Comparison of ENCODE assay signal across 8 cellular contexts in genomic region chr20:20017001-20017851, GRCh38. TPM values are rescaled to one million over a fixed set of nuclear protein-coding genes. Genes with fewer than 3 reads are reported as not detected.
DNase-seq lines count a peak whose midpoint lies in the region; ATAC-seq, FAIRE-seq and TF ChIP-seq lines count a peak whose summit lies in the region.

A gene with protein sequence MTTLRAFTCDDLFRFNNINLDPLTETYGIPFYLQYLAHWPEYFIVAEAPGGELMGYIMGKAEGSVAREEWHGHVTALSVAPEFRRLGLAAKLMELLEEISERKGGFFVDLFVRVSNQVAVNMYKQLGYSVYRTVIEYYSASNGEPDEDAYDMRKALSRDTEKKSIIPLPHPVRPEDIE (plus strand): TSS chr20:20017362. CDS start chr20:20017397, 35 bp downstream.

- BruUV-seq in endothelial cell of umbilical vein (replicated peaks; lab: Mats Ljungman, UMichigan) = no TSS peak

- H3K79me2 ChIP-seq in OCI-LY1 (ENCODE audit: insufficient read depth, low read length) (peaks cover 44% of the 10 kb centered on the region), endothelial cell of umbilical vein (ENCODE audit: control insufficient read depth, insufficient read depth, low read length) (peaks cover 49% of the 10 kb centered on the region)

- H3K4me1 ChIP-seq in OCI-LY1 (ENCODE audit: insufficient read depth, low read length, severe bottlenecking) (peaks cover 35% of the 10 kb centered on the region), endothelial cell of umbilical vein (ENCODE audit: control insufficient read depth, extremely low read depth, insufficient read depth, low read length) (peaks cover 13% of the 10 kb centered on the region)

- H4K20me1 ChIP-seq in OCI-LY1 (ENCODE audit: insufficient read depth, low read length) = no peaks in the 10 kb centered on the region
- H4K20me1 ChIP-seq in endothelial cell of umbilical vein (replicated peaks; ENCODE audit: control insufficient read depth, extremely low read depth, insufficient read depth, low read length) = peaks cover 2% of the 10 kb centered on the region

- POLR2A ChIA-PET in endothelial cell of umbilical vein (lab: Charles Lee) = interaction anchor here (0.6 to 1.2 kb wide), 3 partner anchors 35 to 189 kb away, joined by 3 read pairs; partner anchors contain the start of genes CFAP61 and CRNKL1

- TF ChIP-seq POLR2A in endothelial cell of umbilical vein (IDR thresholded peaks at IDR 0.05; ENCODE audit: low read depth, low read length) = no peak

- H3F3A ChIP-seq in OCI-LY1 (ENCODE audit: insufficient read depth, low read length) = no peaks in the 10 kb centered on the region

- dilution Hi-C loops in endothelial cell of umbilical vein (cut with MboI; ENCODE audit: extremely low pct_ligation_motif_present, low sequenced_read_pairs) = no loop called here

- FAIRE-seq in D721Med (lab: Jason Lieb, UNC) (no peak), endothelial cell of umbilical vein (lab: Jason Lieb, UNC) (peak; percentile 87)

- H3K9me3 ChIP-seq in OCI-LY1 (ENCODE audit: low read length) (no peaks in the 10 kb centered on the region), endothelial cell of umbilical vein (replicated peaks; ENCODE audit: control insufficient read depth, insufficient read depth, low read length) (no peaks in the 10 kb centered on the region)

- ATAC-seq in GM21381 (IDR thresholded peaks at IDR 0.05; ENCODE audit: unreplicated experiment) = peak; percentile 99

- H3K9ac ChIP-seq in OCI-LY1 (ENCODE audit: low read length) (peak within 1 kb of the TSS; percentile 93), endothelial cell of umbilical vein (replicated peaks; ENCODE audit: extremely low read depth, insufficient read depth, low read length) (peak within 1 kb of the TSS; percentile 81)

- H3K9me1 ChIP-seq in endothelial cell of umbilical vein (replicated peaks; ENCODE audit: control insufficient read depth, extremely low read depth, insufficient read depth, low read length) = no peaks in the 10 kb centered on the region

- peaks cover 11% of the 10 kb centered on the region; the same call in 1 of the 2 replicates for H3K36me3 ChIP-seq in OCI-LY1 (ENCODE audit: insufficient read depth, low read length)
- H3K36me3 ChIP-seq in endothelial cell of umbilical vein (ENCODE audit: control insufficient read depth in 2 of 2, extremely low read depth in 1 of 2, insufficient read depth in 2 of 2, low read length in 2 of 2) = no peaks in the 10 kb centered on the region

- peak; percentile 59 for TF ChIP-seq CTCF in D721Med (IDR thresholded peaks at IDR 0.05; ENCODE audit: insufficient read depth, missing control alignments)
- peak; percentile 48 for TF ChIP-seq CTCF in OCI-LY1 (IDR thresholded peaks at IDR 0.05; ENCODE audit: low read length)
- peak; percentile 47 to 87 for TF ChIP-seq CTCF in endothelial cell of umbilical vein (IDR thresholded peaks at IDR 0.05; ENCODE audit: extremely low read depth in 1 of 2, insufficient read depth in 1 of 2, low read depth in 1 of 2, low read length in 2 of 2)

- peak within 1 kb of the TSS; percentile 87 for H3K4me3 ChIP-seq in OCI-LY1 (ENCODE audit: low read depth, low read length, poor library complexity, severe bottlenecking)
- H3K4me3 ChIP-seq in endothelial cell of umbilical vein (replicated peaks in 1 of 3; ENCODE audit: insufficient read depth in 1 of 3, low read depth in 1 of 3, low read length in 3 of 3) = peak within 1 kb of the TSS; percentile 55 to 60 (median 57)

- H2AFZ ChIP-seq in OCI-LY1 (ENCODE audit: low read length) (peak within 1 kb of the TSS; percentile 97), endothelial cell of umbilical vein (ENCODE audit: low read depth, low read length) (peak within 1 kb of the TSS; percentile 94)

- H3K27me3 ChIP-seq in OCI-LY1 (ENCODE audit: insufficient read depth, low read length) (no peaks in the 10 kb centered on the region), endothelial cell of umbilical vein (ENCODE audit: control insufficient read depth in 2 of 2, insufficient read depth in 2 of 2, low read length in 2 of 2) (no peaks in the 10 kb centered on the region)

- H3K4me2 ChIP-seq in OCI-LY1 (ENCODE audit: low read length) = peak within 1 kb of the TSS; percentile 94
- peak within 1 kb of the TSS; percentile 66 for H3K4me2 ChIP-seq in endothelial cell of umbilical vein (ENCODE audit: insufficient read depth, low read length)

- CTCF ChIA-PET in endothelial cell of umbilical vein (lab: Charles Lee) = interaction anchor here (1.0 to 1.9 kb wide), 15 partner anchors 10 to 388 kb away, joined by 3 to 8 read pairs (median 4); partner anchors contain the start of genes CFAP61 and CRNKL1

- DNase-seq in D721Med (ENCODE audit: insufficient read length, low spot score) = peak; percentile 50
- DNase-seq in HUDEP-2 (lab: John Stamatoyannopoulos, UW; ENCODE audit: unreplicated experiment in 76 of 76) = peak in 75 of 76 experiments; percentile 23 to 95 (median 81)
- peak; percentile 95 for DNase-seq in activated CD8-positive, alpha-beta memory T cell treated with anti-CD3 and anti-CD28 coated beads, Interleukin-2, amount 50 U/mL, for 48 hours
- peak; percentile 92 for DNase-seq in endothelial cell of umbilical vein (ENCODE audit: low read depth, low spot score)
- peak; percentile 86 for DNase-seq in middle frontal gyrus (ENCODE audit: extremely low spot score, low spot score)
- DNase-seq in stimulated activated CD8-positive, alpha-beta memory T cell treated with anti-CD3 and anti-CD28 coated beads, Interleukin-2, amount 100 ng/mL, for 48 hours (ENCODE audit: low read depth in 2 of 2) = peak; percentile 85 to 89

- H3K9me2 ChIP-seq in OCI-LY1 (ENCODE audit: low read depth, low read length) = no peaks in the 10 kb centered on the region

- intact Hi-C loops in endothelial cell of umbilical vein (cut with micrococcal nuclease) = loop anchor here (1.0 kb wide), 3 partner anchors 21 to 231 kb away; partner anchors contain the start of genes CFAP61 and CRNKL1

- no peak within 1 kb of the TSS for H3K27ac ChIP-seq in OCI-LY1 (ENCODE audit: low read depth, low read length, poor library complexity, severe bottlenecking)
- H3K27ac ChIP-seq in endothelial cell of umbilical vein (ENCODE audit: insufficient read depth, low read depth, low read length) = peak within 1 kb of the TSS; percentile 60

TF ChIP-seq in endothelial cell of umbilical vein, 7 proteins besides CTCF, POLR2A, EP300 and RAD21:
- no peak for TF ChIP-seq JUN (IDR thresholded peaks at IDR 0.05; ENCODE audit: borderline replicate concordance, insufficient read depth, insufficient read length, low read depth)
- TF ChIP-seq GATA2 (IDR thresholded peaks at IDR 0.05; ENCODE audit: insufficient read depth, insufficient read length, low read depth, low read length) = no peak
- peak; percentile 61 for TF ChIP-seq POLR2AphosphoS5 (IDR thresholded peaks at IDR 0.05; ENCODE audit: insufficient read depth, low read depth, low read length)
- TF ChIP-seq, protein P1, sequence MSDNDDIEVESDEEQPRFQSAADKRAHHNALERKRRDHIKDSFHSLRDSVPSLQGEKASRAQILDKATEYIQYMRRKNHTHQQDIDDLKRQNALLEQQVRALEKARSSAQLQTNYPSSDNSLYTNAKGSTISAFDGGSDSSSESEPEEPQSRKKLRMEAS (IDR thresholded peaks at IDR 0.05; ENCODE audit: insufficient read depth, insufficient read length) = peak; percentile 55
- no peak for TF ChIP-seq EZH2 (IDR thresholded peaks at IDR 0.05; ENCODE audit: borderline replicate concordance, low read depth, low read length, severe bottlenecking)

RNA-seq across cellular contexts. Expression of the gene that starts here (rescaled TPM):
- 73.4 and 77.3 TPM in 2 replicates for total RNA-seq in endothelial cell of umbilical vein
- polyA plus RNA-seq in endothelial cell of umbilical vein = 41.8 and 48.6 TPM in 2 replicates
- 60.3 and 60.5 TPM in 2 replicates for polyA plus RNA-seq in endothelial cell of umbilical vein (2011; cell fraction: cytosol; rRNA removed)
- polyA plus RNA-seq in endothelial cell of umbilical vein (2011; cell fraction: nucleus; rRNA removed) = 24.9 and 32.6 TPM in 2 replicates
- 78.1 and 122 TPM in 2 replicates for polyA plus RNA-seq in endothelial cell of umbilical vein (2012)
- 26.9 and 38.6 TPM in 2 replicates for polyA minus RNA-seq in endothelial cell of umbilical vein
- 16.4 TPM for polyA minus RNA-seq in endothelial cell of umbilical vein (2011; cell fraction: cytosol; rRNA and poly(A)+ RNA removed)
- 24.4 and 25.2 TPM in 2 replicates for polyA minus RNA-seq in endothelial cell of umbilical vein (2011; cell fraction: nucleus; rRNA and poly(A)+ RNA removed)
